Comparison of ENCODE assay signal across 33 cellular contexts in genomic region chr22:23651676-23652075, GRCh38. TPM values are rescaled to one million over a fixed set of nuclear protein-coding genes. Genes with fewer than 3 reads are reported as not detected.
"Had no signal": no experiment of that assay in that cellular context is flagged by ENCODE, and none has a peak within 500 bp of the region (broad histone marks: within the 10 kb centered on the region; RNA-seq: fewer than 3 reads in every experiment).

No MANE protein-coding gene starts in this region.

- FAIRE-seq: pancreas had no signal

- H3K27me3 ChIP-seq: pancreas, right lobe of liver, stomach, thyroid gland, tibial nerve, upper lobe of right lung, uterus had no signal

- H3K4me2 ChIP-seq: smooth muscle cell had no signal

- H3K4me1 Mint-ChIP-seq: neural crest cell; stimulated activated effector memory CD8-positive, alpha-beta T cell treated with anti-CD3 and anti-CD28 coated beads, Interleukin-12 subunit alpha, Interleukin-12 subunit beta, amount 100 ng/mL, for 72 hours; stimulated activated naive B cell treated with anti-CD40 and anti-IgM and Interleukin-4, amounts not matched to agents 10 μg/mL and 1 μg/mL and 100 μg/mL, for 72 hours had no signal

- H3K36me3 Mint-ChIP-seq: naive B cell; natural killer cell treated with Interleukin-12 subunit alpha and Interleukin-12 subunit beta and Interleukin-15 and Interleukin-18, amount 100 ng/mL, for 72 hours; stimulated activated effector memory CD8-positive, alpha-beta T cell treated with anti-CD3 and anti-CD28 coated beads, Interleukin-12 subunit alpha, Interleukin-12 subunit beta, amount 100 ng/mL, for 72 hours had no signal

- DNase-seq: naive B cell; naive thymus-derived CD8-positive, alpha-beta T cell; nephron progenitor cell; occipital lobe; psoas muscle; right cardiac atrium; stimulated activated CD4-positive, alpha-beta T cell treated with anti-CD3 and anti-CD28 coated beads, Interleukin-15, amount 100 ng/mL, for 24 hours; stimulated activated CD4-positive, alpha-beta T cell treated with anti-CD3 and anti-CD28 coated beads, Interleukin-2, amount 100 ng/mL, for 24 hours; stimulated activated CD4-positive, alpha-beta T cell treated with anti-CD3 and anti-CD28 coated beads, Interleukin-2, amount 100 ng/mL, for 48 hours; stimulated activated CD4-positive, alpha-beta T cell treated with anti-CD3 and anti-CD28 coated beads, Interleukin-4, amount 100 ng/mL, for 24 hours; stimulated activated naive B cell treated with anti-CD40 and anti-IgM and Interleukin-4, amounts not matched to agents 10 μg/mL and 1 μg/mL and 100 μg/mL, for 72 hours; stimulated activated naive CD4-positive, alpha-beta T cell treated with Interleukin-2 at 50 U/mL for 16 hours; stomach; thyroid gland; upper lobe of right lung; uterus had no signal

- H3K4me3 ChIP-seq: pancreas, psoas muscle, right lobe of liver, skin epidermis, smooth muscle cell, stomach, thoracic aorta, thyroid gland, tibial nerve, upper lobe of right lung, uterus had no signal

- H3K27ac Mint-ChIP-seq: natural killer cell treated with Interleukin-12 subunit alpha and Interleukin-12 subunit beta and Interleukin-15 and Interleukin-18, amount 100 ng/mL, for 72 hours; nephron progenitor cell; progenitor cell of endocrine pancreas; stimulated activated naive B cell treated with anti-CD40 and anti-IgM and Interleukin-4, amounts not matched to agents 10 μg/mL and 1 μg/mL and 100 μg/mL, for 72 hours; stimulated activated naive CD8-positive, alpha-beta T cell treated with anti-CD3 and anti-CD28 coated beads, Interleukin-15, Interleukin-2, amounts not matched to agents 100 ng/mL and 50 ng/mL, for 24 hours; type B pancreatic cell had no signal

- H3K9me3 ChIP-seq: pancreas, psoas muscle, right lobe of liver, stomach, thoracic aorta, thyroid gland, tibial nerve, upper lobe of right lung, uterus had no signal

- H3K4me1 ChIP-seq: pancreas, psoas muscle, right lobe of liver, stomach, thyroid gland, tibial nerve, upper lobe of right lung, uterus had no signal

- H3K27me3 Mint-ChIP-seq: naive B cell; naive thymus-derived CD8-positive, alpha-beta T cell; natural killer cell treated with Interleukin-12 subunit alpha and Interleukin-12 subunit beta and Interleukin-15 and Interleukin-18, amount 100 ng/mL, for 72 hours; progenitor cell of endocrine pancreas; stimulated activated naive B cell treated with anti-CD40 and anti-IgM and Interleukin-4, amounts not matched to agents 10 μg/mL and 1 μg/mL and 100 μg/mL, for 72 hours; stimulated activated naive CD8-positive, alpha-beta T cell treated with anti-CD3 and anti-CD28 coated beads, Interleukin-15, Interleukin-2, amounts not matched to agents 100 ng/mL and 50 ng/mL, for 24 hours; type B pancreatic cell had no signal

- H3K36me3 ChIP-seq: pancreas, right lobe of liver, thoracic aorta, thyroid gland, upper lobe of right lung, uterus had no signal

- H3K4me3 Mint-ChIP-seq: naive B cell; naive thymus-derived CD8-positive, alpha-beta T cell; natural killer cell treated with Interleukin-12 subunit alpha and Interleukin-12 subunit beta and Interleukin-15 and Interleukin-18, amount 100 ng/mL, for 72 hours; nephron progenitor cell; neural crest cell; stimulated activated effector memory CD8-positive, alpha-beta T cell treated with anti-CD3 and anti-CD28 coated beads, Interleukin-12 subunit alpha, Interleukin-12 subunit beta, amount 100 ng/mL, for 72 hours; stimulated activated naive B cell treated with anti-CD40 and anti-IgM and Interleukin-4, amounts not matched to agents 10 μg/mL and 1 μg/mL and 100 μg/mL, for 72 hours; stimulated activated naive CD8-positive, alpha-beta T cell treated with anti-CD3 and anti-CD28 coated beads, Interleukin-15, Interleukin-2, amounts not matched to agents 100 ng/mL and 50 ng/mL, for 24 hours; type B pancreatic cell had no signal

- H3K9me3 Mint-ChIP-seq: naive B cell; naive thymus-derived CD8-positive, alpha-beta T cell; natural killer cell treated with Interleukin-12 subunit alpha and Interleukin-12 subunit beta and Interleukin-15 and Interleukin-18, amount 100 ng/mL, for 72 hours; nephron progenitor cell; neural crest cell; stimulated activated effector memory CD8-positive, alpha-beta T cell treated with anti-CD3 and anti-CD28 coated beads, Interleukin-12 subunit alpha, Interleukin-12 subunit beta, amount 100 ng/mL, for 72 hours; stimulated activated naive B cell treated with anti-CD40 and anti-IgM and Interleukin-4, amounts not matched to agents 10 μg/mL and 1 μg/mL and 100 μg/mL, for 72 hours; stimulated activated naive CD8-positive, alpha-beta T cell treated with anti-CD3 and anti-CD28 coated beads, Interleukin-15, Interleukin-2, amounts not matched to agents 100 ng/mL and 50 ng/mL, for 24 hours; type B pancreatic cell had no signal

- H3K27ac ChIP-seq: pancreas, psoas muscle, right lobe of liver, skin epidermis, stomach, thoracic aorta, thyroid gland, tibial nerve, upper lobe of right lung, uterus had no signal

RNA-seq across cellular contexts. Expression of gene DRICH1, which starts 19.6 kb away (rescaled TPM):
- total RNA-seq: neural crest cell, smooth muscle cell, thoracic aorta had no signal
- polyA plus RNA-seq: naive thymus-derived CD8-positive, alpha-beta T cell; smooth muscle cell had no signal

RNA-seq across cellular contexts. Expression of gene RGL4, which starts 39.1 kb away (rescaled TPM):
- total RNA-seq: neural crest cell, occipital lobe, osteocyte, renal cortical epithelial cell, right cardiac atrium, right lobe of liver, smooth muscle cell, subcutaneous adipose tissue, temporal lobe, thoracic aorta, tibial nerve, urinary bladder had no signal
